26 cellular contexts compared by ENCODE assay signal in the genomic region with DNA sequence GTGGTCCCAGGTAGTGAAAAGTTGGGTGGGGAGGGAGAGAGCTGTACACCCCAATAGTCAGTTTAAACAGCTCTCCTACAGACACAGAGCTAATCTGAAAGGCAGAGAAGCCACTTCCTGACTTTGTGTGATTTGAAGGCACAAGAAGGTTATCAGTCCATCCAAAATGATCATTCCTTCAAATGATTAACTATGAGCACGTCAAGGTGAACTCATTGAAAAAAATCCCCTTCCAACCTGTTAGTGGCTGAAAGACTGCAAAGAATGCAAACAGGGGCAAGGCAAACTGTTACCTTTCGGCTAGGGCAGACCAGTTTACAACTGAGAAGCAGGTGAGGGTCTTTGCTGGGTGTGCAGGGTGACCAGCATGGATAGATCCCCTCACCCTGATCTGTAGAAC. TPM values are rescaled to one million over a fixed set of nuclear protein-coding genes. Genes with fewer than 3 reads are reported as not detected.
A peak's percentile ranks its signal among the peaks of the same experiment; 100 is the strongest.
DNase-seq lines count a peak whose midpoint lies in the region; ATAC-seq, FAIRE-seq and TF ChIP-seq lines count a peak whose summit lies in the region.
"Had no signal": no experiment of that assay in that cellular context is flagged by ENCODE, and none has a peak within 500 bp of the region (broad histone marks: within the 10 kb centered on the region; RNA-seq: fewer than 3 reads in every experiment).

No MANE protein-coding gene starts in this region.

- H3K9me3 ChIP-seq in mammary epithelial cell (replicated peaks; ENCODE audit: insufficient read depth, low read length) = no peaks in the 10 kb centered on the region
- no peaks in the 10 kb centered on the region for H3K9me3 ChIP-seq in body of pancreas
- H3K9me3 ChIP-seq in hepatocyte (ENCODE audit: low read depth) = no peaks in the 10 kb centered on the region
- H3K9me3 ChIP-seq: A549; BLaER1 treated with 17β-estradiol and CSF1 and Interleukin-3, amounts not matched to agents 10 nM and 100 nM; Caco-2 had no signal

- CTCF ChIA-PET in mammary epithelial cell (lab: Charles Lee; ENCODE audit: low non-redundant PET) (no interaction called here), MCF 10A (lab: Yijun Ruan, JAX) (no interaction called here)
- CTCF ChIA-PET in activated naive CD4-positive, alpha-beta T cell treated with anti-CD3 and anti-CD28 coated beads for 36 hours (lab: Charles Lee) = no interaction called here

- DNase-seq in mammary epithelial cell = peak; percentile 30
- DNase-seq in MCF 10A (ENCODE audit: unreplicated experiment) = no peak
- DNase-seq in body of pancreas = no peak
- no peak for DNase-seq in foreskin keratinocyte
- DNase-seq in urothelium cell line (ENCODE audit: low spot score) = no peak
- no peak for DNase-seq in hepatocyte (ENCODE audit: low spot score)
- no peak for DNase-seq in stimulated activated naive B cell treated with anti-CD40 and anti-IgM and Interleukin-4, amounts not matched to agents 10 μg/mL and 1 μg/mL and 100 μg/mL, for 72 hours
- no peak for DNase-seq in activated naive CD4-positive, alpha-beta T cell treated with anti-CD3 and anti-CD28 coated beads for 36 hours
- DNase-seq: AML-193; Caco-2; Calu3; CD4-positive, alpha-beta T cell; CD8-positive, alpha-beta T cell; DMS79 treated with DMSO at 0.1 percent for 48 hours; GF-D8 had no signal

- TF ChIP-seq CTCF in mammary epithelial cell (conservative IDR thresholded peaks at IDR 0.05 in 1 of 2, IDR thresholded peaks at IDR 0.05 in 1 of 2; ENCODE audit: extremely low read depth in 1 of 2, insufficient read depth in 1 of 2, low read depth in 1 of 2, low read length in 2 of 2) (no peak), MCF 10A (IDR thresholded peaks at IDR 0.05; ENCODE audit: unreplicated experiment) (no peak), body of pancreas (IDR thresholded peaks at IDR 0.05) (no peak), foreskin keratinocyte (conservative IDR thresholded peaks at IDR 0.05) (no peak), hepatocyte (IDR thresholded peaks at IDR 0.05; ENCODE audit: poor library complexity) (no peak)

- 88% methylated on average over 2 of the region's 2 CpGs for WGBS in mammary epithelial cell (ENCODE audit: low coverage, missing lambda C conversion rate)
- WGBS in body of pancreas, 2 donors = 48 to 58% methylated on average over 2 of the region's 2 CpGs
- 56% methylated on average over 2 of the region's 2 CpGs for WGBS in hepatocyte (ENCODE audit: low lambda C conversion rate, missing lambda C conversion rate)

- BruUV-seq in mammary epithelial cell (replicated peaks; lab: Mats Ljungman, UMichigan) (no TSS peak), MCF 10A (replicated peaks; lab: Mats Ljungman, UMichigan) (no TSS peak)

- H3K27ac ChIP-seq in mammary epithelial cell (ENCODE audit: insufficient read depth, low read depth, low read length) (no peak overlapping the region), body of pancreas (peak overlapping the region in 2 of 4 donors; percentile 16 to 41), foreskin keratinocyte (peak overlapping the region; percentile 55), hepatocyte (no peak overlapping the region)
- H3K27ac ChIP-seq: 22Rv1; A549; BLaER1 treated with 17β-estradiol and CSF1 and Interleukin-3, amounts not matched to agents 10 nM and 100 nM; C4-2B had no signal

- H3K4me1 ChIP-seq in mammary epithelial cell (ENCODE audit: insufficient read depth, low read length) (no peaks in the 10 kb centered on the region), body of pancreas (no peaks in the 10 kb centered on the region), foreskin keratinocyte (peaks cover 4% of the 10 kb centered on the region), hepatocyte (ENCODE audit: insufficient read depth) (peaks cover 7% of the 10 kb centered on the region)
- H3K4me1 ChIP-seq: A549; BLaER1 treated with 17β-estradiol and CSF1 and Interleukin-3, amounts not matched to agents 10 nM and 100 nM had no signal

- no peak overlapping the region for H3K27ac Mint-ChIP-seq in MCF 10A (ENCODE audit: low read depth, unreplicated experiment)
- no peak overlapping the region for H3K27ac Mint-ChIP-seq in stimulated activated naive B cell treated with anti-CD40 and anti-IgM and Interleukin-4, amounts not matched to agents 10 μg/mL and 1 μg/mL and 100 μg/mL, for 72 hours
- no peak overlapping the region for H3K27ac Mint-ChIP-seq in activated naive CD4-positive, alpha-beta T cell treated with anti-CD3 and anti-CD28 coated beads for 36 hours
- H3K27ac Mint-ChIP-seq: B cell; CD4-positive, alpha-beta T cell; CD8-positive, alpha-beta T cell had no signal

- H3K27me3 ChIP-seq in mammary epithelial cell (ENCODE audit: insufficient read depth, low read length) (no peaks in the 10 kb centered on the region), body of pancreas (no peaks in the 10 kb centered on the region), foreskin keratinocyte (no peaks in the 10 kb centered on the region), hepatocyte (no peaks in the 10 kb centered on the region)
- H3K27me3 ChIP-seq: BLaER1 treated with 17β-estradiol and CSF1 and Interleukin-3, amounts not matched to agents 10 nM and 100 nM had no signal

- H3K4me3 Mint-ChIP-seq in MCF 10A (ENCODE audit: unreplicated experiment) = no peak overlapping the region
- H3K4me3 Mint-ChIP-seq in stimulated activated naive B cell treated with anti-CD40 and anti-IgM and Interleukin-4, amounts not matched to agents 10 μg/mL and 1 μg/mL and 100 μg/mL, for 72 hours = no peak overlapping the region
- H3K4me3 Mint-ChIP-seq in activated naive CD4-positive, alpha-beta T cell treated with anti-CD3 and anti-CD28 coated beads for 36 hours = no peak overlapping the region
- H3K4me3 Mint-ChIP-seq: B cell; CD4-positive, alpha-beta T cell; CD8-positive, alpha-beta T cell had no signal

- H3K79me2 ChIP-seq in mammary epithelial cell (ENCODE audit: insufficient read depth, low read length) (no peaks in the 10 kb centered on the region), hepatocyte (no peaks in the 10 kb centered on the region)

- H3K36me3 Mint-ChIP-seq in MCF 10A (ENCODE audit: insufficient read depth, unreplicated experiment) = no peaks in the 10 kb centered on the region
- no peaks in the 10 kb centered on the region for H3K36me3 Mint-ChIP-seq in stimulated activated naive B cell treated with anti-CD40 and anti-IgM and Interleukin-4, amounts not matched to agents 10 μg/mL and 1 μg/mL and 100 μg/mL, for 72 hours
- no peaks in the 10 kb centered on the region for H3K36me3 Mint-ChIP-seq in activated naive CD4-positive, alpha-beta T cell treated with anti-CD3 and anti-CD28 coated beads for 36 hours (ENCODE audit: low read depth)
- H3K36me3 Mint-ChIP-seq: CD8-positive, alpha-beta T cell had no signal

- no peak for TF ChIP-seq POLR2A in body of pancreas (IDR thresholded peaks at IDR 0.05)

- H3K4me2 ChIP-seq in mammary epithelial cell (ENCODE audit: insufficient read depth, low read depth, low read length) (no peak overlapping the region), hepatocyte (no peak overlapping the region)
- H3K4me2 ChIP-seq: A549; BLaER1 treated with 17β-estradiol and CSF1 and Interleukin-3, amounts not matched to agents 10 nM and 100 nM had no signal

- peak; percentile 24 for ATAC-seq in body of pancreas
- peak; percentile 47 for ATAC-seq in foreskin keratinocyte
- ATAC-seq in stimulated activated naive B cell treated with anti-CD40 and anti-IgM and Interleukin-4, amounts not matched to agents 10 μg/mL and 1 μg/mL and 100 μg/mL, for 72 hours (replicated peaks) = no peak
- ATAC-seq: A549; CD8-positive, alpha-beta T cell had no signal

- dilution Hi-C loops in mammary epithelial cell (cut with HindIII; ENCODE audit: low sequenced_read_pairs) = no loop called here

- in situ Hi-C loops in mammary epithelial cell (cut with MboI; ENCODE audit: low sequenced_read_pairs in 2 of 2) = no loop called here

- intact Hi-C loops in mammary epithelial cell (cut with micrococcal nuclease) = no loop called here
- intact Hi-C loops in MCF 10A (cut with micrococcal nuclease) = no loop called here
- intact Hi-C loops in body of pancreas (cut with DNase I) = no loop called here
- intact Hi-C loops in activated naive CD4-positive, alpha-beta T cell treated with anti-CD3 and anti-CD28 coated beads for 36 hours (cut with micrococcal nuclease) = no loop called here

- POLR2A ChIA-PET in MCF 10A (lab: Yijun Ruan, JAX) = interaction anchor here (2.3 to 2.9 kb wide), 2 partner anchors 11 kb away, joined by 10 to 16 read pairs; no protein-coding TSS in a partner anchor

- H3K27me3 Mint-ChIP-seq in MCF 10A (ENCODE audit: insufficient read depth, unreplicated experiment) = no peaks in the 10 kb centered on the region
- peaks cover 0 to 4% of the 10 kb centered on the region in 2 donors for H3K27me3 Mint-ChIP-seq in stimulated activated naive B cell treated with anti-CD40 and anti-IgM and Interleukin-4, amounts not matched to agents 10 μg/mL and 1 μg/mL and 100 μg/mL, for 72 hours
- H3K27me3 Mint-ChIP-seq in activated naive CD4-positive, alpha-beta T cell treated with anti-CD3 and anti-CD28 coated beads for 36 hours (ENCODE audit: low read depth) = no peaks in the 10 kb centered on the region

- peaks cover 9% of the 10 kb centered on the region for H3K4me1 Mint-ChIP-seq in MCF 10A (ENCODE audit: insufficient read depth, unreplicated experiment)
- H3K4me1 Mint-ChIP-seq in stimulated activated naive B cell treated with anti-CD40 and anti-IgM and Interleukin-4, amounts not matched to agents 10 μg/mL and 1 μg/mL and 100 μg/mL, for 72 hours = no peaks in the 10 kb centered on the region
- no peaks in the 10 kb centered on the region for H3K4me1 Mint-ChIP-seq in activated naive CD4-positive, alpha-beta T cell treated with anti-CD3 and anti-CD28 coated beads for 36 hours (ENCODE audit: low read depth)
- H3K4me1 Mint-ChIP-seq: B cell had no signal

- FAIRE-seq in urothelium cell line (lab: Jason Lieb, UNC) = peak; percentile 30
- FAIRE-seq: A549, D721Med, G401.6, GM12892, GM18507, GM19239 had no signal

- H3K36me3 ChIP-seq in mammary epithelial cell (ENCODE audit: insufficient read depth, low read length) (no peaks in the 10 kb centered on the region), body of pancreas (replicated peaks in 1 of 2; ENCODE audit: insufficient read depth in 1 of 2, low read depth in 2 of 2) (no peaks in the 10 kb centered on the region), hepatocyte (replicated peaks; ENCODE audit: insufficient read depth, low read depth) (no peaks in the 10 kb centered on the region)
- H3K36me3 ChIP-seq: BLaER1 treated with 17β-estradiol and CSF1 and Interleukin-3, amounts not matched to agents 10 nM and 100 nM had no signal

- H2AFZ ChIP-seq in mammary epithelial cell (ENCODE audit: low read depth, low read length) (no peak overlapping the region), hepatocyte (no peak overlapping the region)

- H3K4me3 ChIP-seq in mammary epithelial cell (replicated peaks in 1 of 3; ENCODE audit: insufficient read depth in 1 of 3, low read depth in 2 of 3, low read length in 3 of 3) (no peak overlapping the region), body of pancreas (no peak overlapping the region), hepatocyte (no peak overlapping the region)
- H3K4me3 ChIP-seq: A549; BLaER1 treated with 17β-estradiol and CSF1 and Interleukin-3, amounts not matched to agents 10 nM and 100 nM had no signal

- H3K9me2 ChIP-seq in hepatocyte (replicated peaks; ENCODE audit: insufficient read depth) = no peaks in the 10 kb centered on the region

- no peak overlapping the region for H3K9ac ChIP-seq in mammary epithelial cell (ENCODE audit: insufficient read depth, low read length)
- H3K9ac ChIP-seq: BLaER1 treated with 17β-estradiol and CSF1 and Interleukin-3, amounts not matched to agents 10 nM and 100 nM had no signal

- H4K20me1 ChIP-seq in mammary epithelial cell (ENCODE audit: insufficient read depth, low read length) (no peaks in the 10 kb centered on the region), hepatocyte (ENCODE audit: insufficient read depth, poor library complexity, severe bottlenecking) (no peaks in the 10 kb centered on the region)
- H4K20me1 ChIP-seq: BLaER1 treated with 17β-estradiol and CSF1 and Interleukin-3, amounts not matched to agents 10 nM and 100 nM had no signal

- no peaks in the 10 kb centered on the region for H3K9me3 Mint-ChIP-seq in MCF 10A (ENCODE audit: unreplicated experiment)
- no peaks in the 10 kb centered on the region for H3K9me3 Mint-ChIP-seq in stimulated activated naive B cell treated with anti-CD40 and anti-IgM and Interleukin-4, amounts not matched to agents 10 μg/mL and 1 μg/mL and 100 μg/mL, for 72 hours
- no peaks in the 10 kb centered on the region for H3K9me3 Mint-ChIP-seq in activated naive CD4-positive, alpha-beta T cell treated with anti-CD3 and anti-CD28 coated beads for 36 hours
- H3K9me3 Mint-ChIP-seq: CD4-positive, alpha-beta T cell; CD8-positive, alpha-beta T cell had no signal

RNA-seq across cellular contexts. Expression of a gene that starts 22.8 kb away (rescaled TPM):
- total RNA-seq in mammary epithelial cell (10 to 100 TPM in 1 of 2 donors, 1 to 10 TPM in 1; 9.7 to 24.8 TPM), MCF 10A (2022) (0.37 and 0.54 TPM in 2 replicates), body of pancreas (10 to 100 TPM in 1 of 2 donors, 1 to 10 TPM in 1; 8.6 to 31.3 TPM), foreskin keratinocyte (2.8 and 5.6 TPM in 2 replicates), hepatocyte (69.6 and 80.8 TPM in 2 replicates)
- polyA plus RNA-seq in mammary epithelial cell (3.0 TPM), foreskin keratinocyte (2.0 and 4.8 TPM in 2 replicates), hepatocyte (81.4 and 114 TPM in 2 replicates)
- 2.1 TPM for polyA minus RNA-seq in mammary epithelial cell
- total RNA-seq in activated naive CD4-positive, alpha-beta T cell treated with anti-CD3 and anti-CD28 coated beads for 36 hours = not detected
- total RNA-seq: A172; Calu3; CD4-positive, alpha-beta T cell; CD8-positive, alpha-beta T cell had no signal
- polyA plus RNA-seq: A549 had no signal

Comparison
In these comparisons a context has a peak if more than half of its experiments do, and no peak if none do; other contexts are left out.
1. ATAC-seq: peak in body of pancreas (single experiment) and foreskin keratinocyte (single experiment); none in stimulated activated naive B cell treated with anti-CD40 and anti-IgM and Interleukin-4, amounts not matched to agents 10 μg/mL and 1 μg/mL and 100 μg/mL, for 72 hours (0 of 2).